In the genomic region with DNA sequence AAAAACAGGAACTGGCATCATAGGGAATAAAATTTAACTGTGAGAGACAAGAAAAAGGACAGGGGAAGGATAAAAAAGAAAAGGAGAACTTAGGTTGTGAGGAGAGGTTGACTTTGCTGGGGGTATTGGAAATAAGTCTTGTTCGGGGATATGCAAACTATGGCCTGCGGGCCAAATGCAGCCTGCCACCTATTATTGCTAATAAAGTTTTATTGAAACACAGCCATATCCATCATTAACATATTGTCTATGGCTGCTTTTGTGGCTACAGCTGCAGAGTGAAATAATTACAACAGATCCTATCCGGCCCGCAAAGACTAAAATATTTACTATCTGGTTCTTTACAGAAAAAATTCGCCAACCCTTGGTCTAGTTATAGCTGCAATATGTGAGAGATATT, we compare ENCODE assay signal across 18 cellular contexts. TPM values are rescaled to one million over a fixed set of nuclear protein-coding genes. Genes with fewer than 3 reads are reported as not detected.
DNase-seq lines count a peak whose midpoint lies in the region; ATAC-seq and TF ChIP-seq lines count a peak whose summit lies in the region.
"Had no signal": no experiment of that assay in that cellular context is flagged by ENCODE, and none has a peak within 500 bp of the region (broad histone marks: within the 10 kb centered on the region; RNA-seq: fewer than 3 reads in every experiment).

No MANE protein-coding gene starts in this region.

- CTCF ChIA-PET in activated CD4-positive, alpha-beta memory T cell treated with anti-CD3 and anti-CD28 coated beads for 36 hours (lab: Charles Lee): interaction anchor here (0.9 kb wide), 1 partner anchor 18 kb away, joined by 3 read pairs; no protein-coding TSS in a partner anchor

- TF ChIP-seq CTCF in RWPE2 (IDR thresholded peaks at IDR 0.05; ENCODE audit: poor library complexity, severe bottlenecking) (no peak), endodermal cell (conservative IDR thresholded peaks at IDR 0.05) (no peak), osteocyte (IDR thresholded peaks at IDR 0.05) (no peak)

- WGBS in GM23248 (ENCODE audit: low coverage in 1 of 2, low lambda C conversion rate in 2 of 2, missing lambda C conversion rate in 2 of 2), 2 experiments: 95% methylated on average over 5 of the region's 5 CpGs
- WGBS in endodermal cell (ENCODE audit: insufficient coverage in 1 of 2, insufficient read length in 1 of 2), 2 experiments: 90% methylated on average over 5 of the region's 5 CpGs; no CpG with 5 or more reads in 1 of the 2 experiments

- H3K27me3 Mint-ChIP-seq in endodermal cell (ENCODE audit: insufficient read depth): no peaks in the 10 kb centered on the region
- no peaks in the 10 kb centered on the region for H3K27me3 Mint-ChIP-seq in osteocyte (ENCODE audit: unreplicated experiment)
- H3K27me3 Mint-ChIP-seq in activated CD4-positive, alpha-beta memory T cell treated with anti-CD3 and anti-CD28 coated beads for 36 hours: peaks cover 10% of the 10 kb centered on the region

- H3K27ac ChIP-seq in GM23248 (peak overlapping the region; percentile 64), RWPE2 (ENCODE audit: poor library complexity, severe bottlenecking) (peak overlapping the region; percentile 83), endodermal cell (ENCODE audit: low read depth, low read length) (no peak overlapping the region)
- H3K27ac ChIP-seq: HL-60, RWPE1, SJCRH30 had no signal

- H3K9me2 ChIP-seq in GM23248 (ENCODE audit: insufficient read depth): no peaks in the 10 kb centered on the region

- peaks cover 5% of the 10 kb centered on the region for H3K36me3 Mint-ChIP-seq in endodermal cell (ENCODE audit: low read depth)
- H3K36me3 Mint-ChIP-seq in osteocyte (ENCODE audit: unreplicated experiment): no peaks in the 10 kb centered on the region
- no peaks in the 10 kb centered on the region for H3K36me3 Mint-ChIP-seq in activated CD4-positive, alpha-beta memory T cell treated with anti-CD3 and anti-CD28 coated beads for 36 hours

- ATAC-seq in RWPE2 (ENCODE audit: low read depth) (no peak), HG02571 (IDR thresholded peaks at IDR 0.05; ENCODE audit: unreplicated experiment) (no peak), GM18519 (IDR thresholded peaks at IDR 0.05; ENCODE audit: low FRiP score, unreplicated experiment) (no peak)

- no peak overlapping the region for H3K27ac Mint-ChIP-seq in endodermal cell
- peak overlapping the region; percentile 74 for H3K27ac Mint-ChIP-seq in osteocyte (ENCODE audit: unreplicated experiment)
- H3K27ac Mint-ChIP-seq in activated CD4-positive, alpha-beta memory T cell treated with anti-CD3 and anti-CD28 coated beads for 36 hours: no peak overlapping the region

- no peaks in the 10 kb centered on the region for H3K79me2 ChIP-seq in GM23248 (ENCODE audit: insufficient read depth)

- peak overlapping the region; percentile 3; the same call in 1 of the 2 replicates for H2AFZ ChIP-seq in GM23248

- H3K4me1 ChIP-seq in GM23248 (ENCODE audit: insufficient read depth): peaks cover 16% of the 10 kb centered on the region
- H3K4me1 ChIP-seq in RWPE2 (ENCODE audit: insufficient read depth, poor library complexity, severe bottlenecking): peaks cover 13% of the 10 kb centered on the region
- no peaks in the 10 kb centered on the region for H3K4me1 ChIP-seq in endodermal cell (ENCODE audit: control insufficient read depth, insufficient read depth, low read length)
- H3K4me1 ChIP-seq: SJCRH30 had no signal

- POLR2A ChIA-PET in activated CD4-positive, alpha-beta memory T cell treated with anti-CD3 and anti-CD28 coated beads for 36 hours (lab: Charles Lee): interaction anchor here (0.6 kb wide), 1 partner anchor 51 kb away, joined by 3 read pairs; no protein-coding TSS in a partner anchor

- H3K4me1 Mint-ChIP-seq in endodermal cell: peaks cover 4% of the 10 kb centered on the region
- H3K4me1 Mint-ChIP-seq in osteocyte (ENCODE audit: unreplicated experiment): peaks cover 12% of the 10 kb centered on the region
- H3K4me1 Mint-ChIP-seq in activated CD4-positive, alpha-beta memory T cell treated with anti-CD3 and anti-CD28 coated beads for 36 hours (ENCODE audit: low read depth): no peaks in the 10 kb centered on the region

- H3K4me3 Mint-ChIP-seq in endodermal cell: no peak overlapping the region
- no peak overlapping the region for H3K4me3 Mint-ChIP-seq in osteocyte (ENCODE audit: unreplicated experiment)
- H3K4me3 Mint-ChIP-seq in activated CD4-positive, alpha-beta memory T cell treated with anti-CD3 and anti-CD28 coated beads for 36 hours: no peak overlapping the region

- no peaks in the 10 kb centered on the region for H3K36me3 ChIP-seq in GM23248 (ENCODE audit: low read depth)
- H3K36me3 ChIP-seq in RWPE2 (ENCODE audit: low read depth): no peaks in the 10 kb centered on the region
- H3K36me3 ChIP-seq in endodermal cell (ENCODE audit: control insufficient read depth, insufficient read depth, low read length): peaks cover 3% of the 10 kb centered on the region
- H3K36me3 ChIP-seq: SJCRH30 had no signal

- H3K9me3 ChIP-seq in GM23248 (ENCODE audit: low read depth) (no peaks in the 10 kb centered on the region), RWPE2 (ENCODE audit: severe bottlenecking) (no peaks in the 10 kb centered on the region), endodermal cell (ENCODE audit: control insufficient read depth, low read length) (peaks cover 28% of the 10 kb centered on the region)
- H3K9me3 ChIP-seq: SJCRH30 had no signal

- peaks cover 21% of the 10 kb centered on the region for H3F3A ChIP-seq in GM23248 (ENCODE audit: insufficient read depth)

- H3K9me3 Mint-ChIP-seq in endodermal cell (peaks cover 33% of the 10 kb centered on the region), osteocyte (ENCODE audit: unreplicated experiment) (peaks cover 4% of the 10 kb centered on the region)
- no peaks in the 10 kb centered on the region for H3K9me3 Mint-ChIP-seq in activated CD4-positive, alpha-beta memory T cell treated with anti-CD3 and anti-CD28 coated beads for 36 hours

- H3K9ac ChIP-seq in GM23248: 0 out of 2 replicates have a peak overlapping the region, but pooled peaks have one; percentile 2
- H3K9ac ChIP-seq in endodermal cell (ENCODE audit: extremely low read depth, low read length, poor library complexity, severe bottlenecking): no peak overlapping the region

- intact Hi-C loops in activated CD4-positive, alpha-beta memory T cell treated with anti-CD3 and anti-CD28 coated beads for 36 hours (cut with micrococcal nuclease): no loop called here

- H4K20me1 ChIP-seq in GM23248 (ENCODE audit: insufficient read depth): no peaks in the 10 kb centered on the region

- in situ Hi-C loops in GM23248 (cut with MboI): no loop called here

- peak overlapping the region; percentile 26 for H3K4me3 ChIP-seq in GM23248
- H3K4me3 ChIP-seq in RWPE2 (ENCODE audit: severe bottlenecking): no peak overlapping the region
- peak overlapping the region; percentile 5 for H3K4me3 ChIP-seq in endodermal cell (ENCODE audit: low read length)
- H3K4me3 ChIP-seq: SJCRH30 had no signal

- DNase-seq in GM23248: no peak
- DNase-seq in RWPE2 (ENCODE audit: low spot score): no peak
- no peak for DNase-seq in endodermal cell
- no peak for DNase-seq in osteocyte (ENCODE audit: extremely low spot score, unreplicated experiment)
- no peak for DNase-seq in activated CD4-positive, alpha-beta memory T cell treated with anti-CD3 and anti-CD28 coated beads for 36 hours
- DNase-seq: COR-L47; H7; KBM-7; NCI-H1417 treated with DMSO at 0.1 percent for 48 hours; NCI-H2029; NCI-H2171 treated with DMSO at 0.1 percent for 48 hours; NCI-H446 treated with DMSO at 0.1 percent for 48 hours; NK-92 treated with Interleukin-12 subunit alpha and Interleukin-12 subunit beta, amount 100 ng/mL, for 24 hours; SJCRH30 had no signal

- H3K27me3 ChIP-seq in GM23248 (replicated peaks; ENCODE audit: insufficient read depth) (no peaks in the 10 kb centered on the region), RWPE2 (ENCODE audit: insufficient read depth, poor library complexity, severe bottlenecking) (no peaks in the 10 kb centered on the region), endodermal cell (ENCODE audit: control insufficient read depth, insufficient read depth, low read length, poor library complexity, severe bottlenecking) (no peaks in the 10 kb centered on the region)
- H3K27me3 ChIP-seq: SJCRH30 had no signal

- peak overlapping the region; percentile 47 for H3K4me2 ChIP-seq in GM23248 (ENCODE audit: unreplicated experiment)

RNA-seq across cellular contexts. Expression of gene BBS10, which starts 18.6 kb away (rescaled TPM):
- 13.9 and 15.8 TPM in 2 replicates for total RNA-seq in GM23248 (2014; rRNA removed; shearing (Covaris generic))
- 14.4 and 16.8 TPM in 2 replicates for polyA plus RNA-seq in GM23248 (2016; fragmentation: Nextera tagmentation; extraction: Ambion mirVana)
- total RNA-seq in endodermal cell: 1 to 10 TPM; 9.3 to 9.5 TPM
- 19.8 TPM for polyA plus RNA-seq in endodermal cell (2013, experiment 1 of 2)
- 19.5 TPM for polyA plus RNA-seq in endodermal cell (2013, experiment 2 of 2)
- total RNA-seq in osteocyte: 10.5 and 11.0 TPM in 2 replicates
- 1 to 10 TPM; 3.2 to 3.4 TPM for total RNA-seq in activated CD4-positive, alpha-beta memory T cell treated with anti-CD3 and anti-CD28 coated beads for 36 hours
